Comparison of ENCODE assay signal across 19 cellular contexts in the genomic region with DNA sequence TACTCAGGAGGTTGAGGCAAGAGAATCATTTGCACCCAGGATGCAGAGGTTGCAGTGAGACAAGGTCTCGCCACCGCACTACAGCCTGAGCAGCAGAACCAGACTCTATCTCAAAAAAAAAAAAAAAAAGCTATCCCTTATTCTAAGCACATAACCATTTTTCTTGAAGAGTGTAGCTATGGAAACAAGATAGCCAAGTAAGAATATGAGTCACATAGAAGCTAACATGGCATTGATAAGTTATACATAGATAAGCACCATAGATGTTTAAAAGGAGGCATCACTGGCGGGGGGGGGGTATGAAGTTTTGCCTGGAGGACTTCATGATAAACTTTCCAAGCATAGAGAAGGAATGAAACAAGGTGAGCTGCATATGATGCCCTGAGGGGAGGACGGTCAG. TPM values are rescaled to one million over a fixed set of nuclear protein-coding genes. Genes with fewer than 3 reads are reported as not detected.
DNase-seq lines count a peak whose midpoint lies in the region; ATAC-seq, FAIRE-seq and TF ChIP-seq lines count a peak whose summit lies in the region.
"Had no signal": no experiment of that assay in that cellular context is flagged by ENCODE, and none has a peak within 500 bp of the region (broad histone marks: within the 10 kb centered on the region; RNA-seq: fewer than 3 reads in every experiment).

No MANE protein-coding gene starts in this region.

- H3K4me3 ChIP-seq in astrocyte (ENCODE audit: insufficient read depth, low read depth, low read length) (no peak overlapping the region), fibroblast of the aortic adventitia (ENCODE audit: low read depth, low read length) (no peak overlapping the region), trophoblast cell (ENCODE audit: low read depth, low read length) (no peak overlapping the region)
- H3K4me3 ChIP-seq: GM23248 had no signal

- no peak overlapping the region for H2AFZ ChIP-seq in astrocyte (ENCODE audit: low read depth, low read length)
- no peak overlapping the region for H2AFZ ChIP-seq in trophoblast cell (ENCODE audit: insufficient read depth, low read length, poor library complexity)
- H2AFZ ChIP-seq: GM23248 had no signal

- H4K12ac ChIP-seq in trophoblast cell (ENCODE audit: low read depth, low read length), result no peak overlapping the region

- H3K36me3 Mint-ChIP-seq in astrocyte (ENCODE audit: low read depth, unreplicated experiment) (no peaks in the 10 kb centered on the region), glutamatergic neuron (ENCODE audit: unreplicated experiment) (no peaks in the 10 kb centered on the region)
- H3K36me3 Mint-ChIP-seq: CD4-positive, alpha-beta memory T cell had no signal

- no peak for FAIRE-seq in astrocyte (lab: Jason Lieb, UNC)
- FAIRE-seq: GM12892, H1 had no signal

- H3K9ac ChIP-seq in astrocyte (ENCODE audit: low read length) (no peak overlapping the region), trophoblast cell (ENCODE audit: low read length) (no peak overlapping the region)
- H3K9ac ChIP-seq: GM23248 had no signal

- no peak overlapping the region for H3K27ac Mint-ChIP-seq in astrocyte (ENCODE audit: unreplicated experiment)
- H3K27ac Mint-ChIP-seq in glutamatergic neuron (ENCODE audit: unreplicated experiment), result no peak overlapping the region
- H3K27ac Mint-ChIP-seq: CD4-positive, alpha-beta memory T cell had no signal

- no peak overlapping the region for H2BK5ac ChIP-seq in trophoblast cell (ENCODE audit: low read depth, low read length, poor library complexity)

- no peak for ATAC-seq in HG02678 (IDR thresholded peaks at IDR 0.05; ENCODE audit: unreplicated experiment)

- H3K79me1 ChIP-seq in trophoblast cell (ENCODE audit: low read length), result no peaks in the 10 kb centered on the region

- H3K27me3 Mint-ChIP-seq in astrocyte (ENCODE audit: low read depth, unreplicated experiment) (no peaks in the 10 kb centered on the region), glutamatergic neuron (ENCODE audit: unreplicated experiment) (no peaks in the 10 kb centered on the region)
- H3K27me3 Mint-ChIP-seq: CD4-positive, alpha-beta memory T cell had no signal

- no peaks in the 10 kb centered on the region for H3K79me2 ChIP-seq in astrocyte (ENCODE audit: insufficient read depth, low read length)
- no peaks in the 10 kb centered on the region for H3K79me2 ChIP-seq in trophoblast cell (ENCODE audit: control insufficient read depth, insufficient read depth, low read length, poor library complexity)

- H3K36me3 ChIP-seq in astrocyte (ENCODE audit: insufficient read depth, low read length), result no peaks in the 10 kb centered on the region
- H3K36me3 ChIP-seq in trophoblast cell (ENCODE audit: control insufficient read depth in 1 of 2, insufficient read depth in 2 of 2, low read length in 2 of 2), result no peaks in the 10 kb centered on the region

- H3K27ac ChIP-seq in astrocyte (ENCODE audit: low read depth, low read length), result no peak overlapping the region
- H3K27ac ChIP-seq in trophoblast cell (ENCODE audit: low read depth, low read length), result no peak overlapping the region
- H3K27ac ChIP-seq: GM23248 had no signal

- H3K4me1 Mint-ChIP-seq in astrocyte (ENCODE audit: low read depth, unreplicated experiment) (no peaks in the 10 kb centered on the region), glutamatergic neuron (ENCODE audit: low read depth, unreplicated experiment) (no peaks in the 10 kb centered on the region)
- H3K4me1 Mint-ChIP-seq: CD4-positive, alpha-beta memory T cell had no signal

- DNase-seq in astrocyte (ENCODE audit: low read depth) (peak; percentile 63), fibroblast of the aortic adventitia (ENCODE audit: low read depth) (peak; percentile 35), trophoblast cell (peak; percentile 9 to 27), glutamatergic neuron (no peak)
- DNase-seq in activated naive CD4-positive, alpha-beta T cell treated with anti-CD3 and anti-CD28 coated beads, Interleukin-2, amount 50 U/mL, for 16 hours, result no peak
- DNase-seq: C1 segment of cervical spinal cord; Calu3; CD4-positive, alpha-beta memory T cell; COR-L47; DMS53; DMS79 treated with DMSO at 0.1 percent for 48 hours; GM23248; H7; HCEC 1CT had no signal

- H3K4ac ChIP-seq in trophoblast cell (ENCODE audit: low read depth, low read length), result no peak overlapping the region

- no CpG with 5 or more reads among the region's 4 CpGs for WGBS in trophoblast cell (ENCODE audit: extremely low coverage, insufficient coverage, insufficient read length)

- H3K4me1 ChIP-seq in astrocyte (ENCODE audit: insufficient read depth, low read length) (no peaks in the 10 kb centered on the region), trophoblast cell (ENCODE audit: control insufficient read depth in 1 of 2, insufficient read depth in 2 of 2, low read length in 2 of 2) (no peaks in the 10 kb centered on the region)

- no peak overlapping the region for H3K23ac ChIP-seq in trophoblast cell (ENCODE audit: low read length)

- TF ChIP-seq CTCF in astrocyte (IDR thresholded peaks at IDR 0.05; ENCODE audit: insufficient read depth, low read depth, low read length) (no peak), fibroblast of the aortic adventitia (IDR thresholded peaks at IDR 0.05; ENCODE audit: insufficient read depth, low read length) (no peak), glutamatergic neuron (IDR thresholded peaks at IDR 0.05; ENCODE audit: partially characterized antibody, unreplicated experiment) (no peak)

- H3K9me3 Mint-ChIP-seq in astrocyte (ENCODE audit: unreplicated experiment) (no peaks in the 10 kb centered on the region), glutamatergic neuron (ENCODE audit: unreplicated experiment) (no peaks in the 10 kb centered on the region)

- H3K14ac ChIP-seq in trophoblast cell (ENCODE audit: low read length), result no peak overlapping the region

- no peak overlapping the region for H3K18ac ChIP-seq in trophoblast cell (ENCODE audit: low read length)

- H2AK5ac ChIP-seq in trophoblast cell (ENCODE audit: low read length), result no peak overlapping the region

- no peak overlapping the region for H4K91ac ChIP-seq in trophoblast cell (ENCODE audit: low read depth, low read length)

- H3K27me3 ChIP-seq in astrocyte (ENCODE audit: insufficient read depth, low read length) (no peaks in the 10 kb centered on the region), trophoblast cell (ENCODE audit: insufficient read depth, low read length) (no peaks in the 10 kb centered on the region)

- no peak overlapping the region for H2BK120ac ChIP-seq in trophoblast cell (ENCODE audit: insufficient read depth, low read length, poor library complexity)

- H3K9me3 ChIP-seq in astrocyte (ENCODE audit: insufficient read depth, low read depth, low read length) (no peaks in the 10 kb centered on the region), trophoblast cell (ENCODE audit: insufficient read depth, low read depth, low read length) (no peaks in the 10 kb centered on the region)

- H3K4me3 Mint-ChIP-seq in astrocyte (ENCODE audit: unreplicated experiment) (no peak overlapping the region), glutamatergic neuron (ENCODE audit: unreplicated experiment) (no peak overlapping the region)
- H3K4me3 Mint-ChIP-seq: CD4-positive, alpha-beta memory T cell had no signal

- no peak overlapping the region for H2BK12ac ChIP-seq in trophoblast cell (ENCODE audit: low read length)

- H3K4me2 ChIP-seq in astrocyte (ENCODE audit: low read length) (no peak overlapping the region), trophoblast cell (ENCODE audit: low read length) (no peak overlapping the region)

- no peaks in the 10 kb centered on the region for H4K20me1 ChIP-seq in astrocyte (ENCODE audit: insufficient read depth, low read length)

- no peak overlapping the region for H4K8ac ChIP-seq in trophoblast cell (ENCODE audit: low read depth, low read length)

RNA-seq across cellular contexts. Expression of a gene that starts 26.0 kb away (rescaled TPM):
- total RNA-seq in astrocyte (9.4 and 11.9 TPM in 2 replicates), fibroblast of the aortic adventitia (ENCODE audit: low replicate concordance) (2.9 and 17.8 TPM in 2 replicates), glutamatergic neuron (ENCODE audit: unreplicated experiment) (not detected)
- 1.4 and 1.5 TPM in 2 replicates for polyA plus RNA-seq in trophoblast cell (2013)
- total RNA-seq: A673; CD4-positive, alpha-beta memory T cell; G401 had no signal
- polyA plus RNA-seq: CD4-positive, alpha-beta memory T cell had no signal

Comparison
In these comparisons a context has a peak if more than half of its experiments do, and no peak if none do; other contexts are left out.
1. DNase-seq: peak in astrocyte (single experiment), fibroblast of the aortic adventitia (single experiment) and trophoblast cell (2 of 2); none in activated naive CD4-positive, alpha-beta T cell treated with anti-CD3 and anti-CD28 coated beads, Interleukin-2, amount 50 U/mL, for 16 hours (single experiment) and glutamatergic neuron (single experiment).